Comparison of ENCODE assay signal across 24 cellular contexts in the genomic region with DNA sequence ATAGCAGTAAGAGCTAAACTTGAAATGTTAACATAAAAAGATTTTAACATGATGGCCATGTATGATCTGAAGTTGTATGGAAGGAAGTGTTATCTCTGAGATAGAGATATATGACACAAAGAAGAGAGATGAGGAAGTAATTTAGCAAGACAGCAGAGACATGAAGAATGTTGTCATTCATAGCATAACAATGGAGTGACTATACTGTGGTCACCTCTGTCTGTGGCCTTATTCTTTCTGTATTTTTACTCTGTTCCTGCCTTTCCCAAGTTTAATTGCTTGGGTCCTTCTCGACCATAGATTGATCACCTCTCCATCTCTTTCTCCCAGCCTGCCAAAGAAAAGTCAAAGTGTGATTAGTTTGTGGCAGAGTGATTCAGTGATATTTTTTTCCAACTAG.
"Had no signal": no experiment of that assay in that cellular context is flagged by ENCODE, and none has a peak within 500 bp of the region (broad histone marks: within the 10 kb centered on the region; RNA-seq: fewer than 3 reads in every experiment).

No MANE protein-coding gene starts in this region.

- H3K36me3 Mint-ChIP-seq: activated naive CD4-positive, alpha-beta T cell treated with anti-CD3 and anti-CD28 coated beads, Interleukin-2, amount 10 ng/mL, durations not matched to agents 7 days and 5 days; naive thymus-derived CD4-positive, alpha-beta T cell had no signal

- DNase-seq: activated CD4-positive, alpha-beta memory T cell treated with anti-CD3 and anti-CD28 coated beads, Interleukin-2, amount 10 ng/mL, durations not matched to agents 7 days and 5 days; activated CD4-positive, alpha-beta T cell treated with anti-CD3 and anti-CD28 coated beads for 48 hours; activated CD4-positive, CD25-positive, alpha-beta regulatory T cell; activated effector memory CD4-positive, alpha-beta T cell treated with Interleukin-2 at 50 U/mL for 16 hours; activated naive CD4-positive, alpha-beta T cell treated with anti-CD3 and anti-CD28 coated beads, Interleukin-2, amount 10 ng/mL, durations not matched to agents 7 days and 5 days; activated naive CD8-positive, alpha-beta T cell treated with anti-CD3 and anti-CD28 coated beads, Interleukin-2, amount 50 U/mL, for 24 hours; activated T-cell treated with anti-CD3 and anti-CD28 coated beads, Interleukin-2, amount 50 U/mL, for 4 hours; anterior cingulate cortex; effector CD8-positive, alpha-beta T cell; mucosa of descending colon; naive thymus-derived CD4-positive, alpha-beta T cell; psoas muscle; right cardiac atrium; stimulated activated CD4-positive, alpha-beta T cell treated with anti-CD3 and anti-CD28 coated beads, Interleukin-4, amount 100 ng/mL, for 1 hour; stimulated activated naive CD8-positive, alpha-beta T cell treated with anti-CD3 and anti-CD28 coated beads, Interleukin-15, amount 100 ng/mL, for 72 hours; upper lobe of right lung had no signal

- FAIRE-seq: islet of Langerhans had no signal

- H3K27me3 ChIP-seq: cardiac muscle cell, esophagus muscularis mucosa, hepatocyte, upper lobe of right lung had no signal

- H3K27ac Mint-ChIP-seq: activated CD4-positive, alpha-beta memory T cell treated with anti-CD3 and anti-CD28 coated beads, Interleukin-2, amount 10 ng/mL, durations not matched to agents 7 days and 5 days; activated naive CD4-positive, alpha-beta T cell treated with anti-CD3 and anti-CD28 coated beads, Interleukin-2, amount 10 ng/mL, durations not matched to agents 7 days and 5 days; activated naive CD8-positive, alpha-beta T cell treated with anti-CD3 and anti-CD28 coated beads, Interleukin-2, amount 50 U/mL, for 24 hours; dendritic cell treated with granulocyte-macrophage colony-stimulating factor and Interleukin-4, amounts not matched to agents 40 ng/mL and 50 ng/mL, for 4 days; naive thymus-derived CD4-positive, alpha-beta T cell; stimulated activated naive CD8-positive, alpha-beta T cell treated with anti-CD3 and anti-CD28 coated beads, Interleukin-15, amount 100 ng/mL, for 72 hours had no signal

- H3K36me3 ChIP-seq: cardiac muscle cell, esophagus muscularis mucosa, upper lobe of right lung had no signal

- H3K27me3 Mint-ChIP-seq: activated CD4-positive, alpha-beta memory T cell treated with anti-CD3 and anti-CD28 coated beads, Interleukin-2, amount 10 ng/mL, durations not matched to agents 7 days and 5 days; activated naive CD4-positive, alpha-beta T cell treated with anti-CD3 and anti-CD28 coated beads, Interleukin-2, amount 10 ng/mL, durations not matched to agents 7 days and 5 days; activated naive CD8-positive, alpha-beta T cell treated with anti-CD3 and anti-CD28 coated beads, Interleukin-2, amount 50 U/mL, for 24 hours; dendritic cell treated with granulocyte-macrophage colony-stimulating factor and Interleukin-4, amounts not matched to agents 40 ng/mL and 50 ng/mL, for 4 days; naive thymus-derived CD4-positive, alpha-beta T cell; stimulated activated naive CD8-positive, alpha-beta T cell treated with anti-CD3 and anti-CD28 coated beads, Interleukin-15, amount 100 ng/mL, for 72 hours had no signal

- H3K4me2 ChIP-seq: hepatocyte had no signal

- H3K27ac ChIP-seq: cardiac muscle cell, esophagus muscularis mucosa, hepatocyte, psoas muscle, SK-N-MC, skin epidermis, upper lobe of right lung had no signal

- H3K9me3 Mint-ChIP-seq: activated naive CD8-positive, alpha-beta T cell treated with anti-CD3 and anti-CD28 coated beads, Interleukin-2, amount 50 U/mL, for 24 hours had no signal

- H3K4me1 Mint-ChIP-seq: activated CD4-positive, alpha-beta memory T cell treated with anti-CD3 and anti-CD28 coated beads, Interleukin-2, amount 10 ng/mL, durations not matched to agents 7 days and 5 days; activated naive CD4-positive, alpha-beta T cell treated with anti-CD3 and anti-CD28 coated beads, Interleukin-2, amount 10 ng/mL, durations not matched to agents 7 days and 5 days; activated naive CD8-positive, alpha-beta T cell treated with anti-CD3 and anti-CD28 coated beads, Interleukin-2, amount 50 U/mL, for 24 hours; stimulated activated naive CD8-positive, alpha-beta T cell treated with anti-CD3 and anti-CD28 coated beads, Interleukin-15, amount 100 ng/mL, for 72 hours had no signal

- H3K4me3 ChIP-seq: cardiac muscle cell, esophagus muscularis mucosa, hepatocyte, lung, mucosa of descending colon, psoas muscle, SK-N-MC, skin epidermis, upper lobe of right lung had no signal

- H3K79me2 ChIP-seq: hepatocyte had no signal

- ATAC-seq: activated naive CD8-positive, alpha-beta T cell treated with anti-CD3 and anti-CD28 coated beads, Interleukin-2, amount 50 U/mL, for 24 hours; activated T-cell treated with anti-CD3 and anti-CD28 coated beads, Interleukin-2, amount 50 U/mL, for 4 hours; mucosa of descending colon; naive thymus-derived CD4-positive, alpha-beta T cell; psoas muscle; right cardiac atrium; stimulated activated naive CD8-positive, alpha-beta T cell treated with anti-CD3 and anti-CD28 coated beads, Interleukin-15, amount 100 ng/mL, for 72 hours; upper lobe of right lung had no signal

- H3K4me1 ChIP-seq: esophagus muscularis mucosa, psoas muscle, upper lobe of right lung had no signal

- H3K4me3 Mint-ChIP-seq: activated CD4-positive, alpha-beta memory T cell treated with anti-CD3 and anti-CD28 coated beads, Interleukin-2, amount 10 ng/mL, durations not matched to agents 7 days and 5 days; activated naive CD4-positive, alpha-beta T cell treated with anti-CD3 and anti-CD28 coated beads, Interleukin-2, amount 10 ng/mL, durations not matched to agents 7 days and 5 days; activated naive CD8-positive, alpha-beta T cell treated with anti-CD3 and anti-CD28 coated beads, Interleukin-2, amount 50 U/mL, for 24 hours; activated T-cell treated with anti-CD3 and anti-CD28 coated beads, Interleukin-2, amount 50 U/mL, for 4 hours; dendritic cell treated with granulocyte-macrophage colony-stimulating factor and Interleukin-4, amounts not matched to agents 40 ng/mL and 50 ng/mL, for 4 days; naive thymus-derived CD4-positive, alpha-beta T cell; stimulated activated naive CD8-positive, alpha-beta T cell treated with anti-CD3 and anti-CD28 coated beads, Interleukin-15, amount 100 ng/mL, for 72 hours had no signal
